ENCODE assay signal across 1 cellular context in genomic region chr4:781493-782216, GRCh38.
TF ChIP-seq lines count a peak whose summit lies in the region.

No MANE protein-coding gene starts in this region.

TF ChIP-seq in K562, 482 proteins besides CTCF, POLR2A, EP300 and RAD21 (continued from another document and continues in another):
- no peak for TF ChIP-seq TRIM25 (IDR thresholded peaks at IDR 0.05; ENCODE audit: borderline replicate concordance)
- peak; percentile 87 for TF ChIP-seq NFYB (IDR thresholded peaks at IDR 0.05; ENCODE audit: extremely low read depth, insufficient read length)
- peak; percentile 43; the same call in 1 of the 2 replicates for TF ChIP-seq HDAC8 (tag; IDR thresholded peaks at IDR 0.05)
- peak; percentile 89 for TF ChIP-seq TAF1 (IDR thresholded peaks at IDR 0.05; ENCODE audit: control insufficient read depth, extremely low read depth, insufficient read depth, low read length, severe bottlenecking)
- no peak for TF ChIP-seq EHMT2 (IDR thresholded peaks at IDR 0.05)
- TF ChIP-seq CEBPG (CRISPR knock-in tag; IDR thresholded peaks at IDR 0.05), result no peak
- TF ChIP-seq CEBPG (tag; conservative IDR thresholded peaks at IDR 0.05 in 1 of 2, IDR thresholded peaks at IDR 0.05 in 1 of 2), result no peak
- no peak for TF ChIP-seq MCM7 (IDR thresholded peaks at IDR 0.05)
- TF ChIP-seq POLR2B (IDR thresholded peaks at IDR 0.05; ENCODE audit: low read depth, partially characterized antibody), result peak; percentile 94
- TF ChIP-seq USF1 (CRISPR knock-in tag; IDR thresholded peaks at IDR 0.05), result peak; percentile 100
- TF ChIP-seq TOE1 (IDR thresholded peaks at IDR 0.05; ENCODE audit: borderline replicate concordance), result no peak; the same call in 1 of the 2 replicates
- no peak for TF ChIP-seq TOE1 (CRISPR knock-in tag; IDR thresholded peaks at IDR 0.05; ENCODE audit: borderline replicate concordance, low read depth)
- TF ChIP-seq SMAD2 (IDR thresholded peaks at IDR 0.05; ENCODE audit: low read depth, low read length), result no peak
- TF ChIP-seq MTF1 (CRISPR knock-in tag; IDR thresholded peaks at IDR 0.05; ENCODE audit: borderline replicate concordance), result no peak
- peak; percentile 94 for TF ChIP-seq POLR2G (IDR thresholded peaks at IDR 0.05; ENCODE audit: low read depth, low read length)
- no peak for TF ChIP-seq CCAR2 (IDR thresholded peaks at IDR 0.05; ENCODE audit: low read depth, low read length)
- TF ChIP-seq ZNF76 (CRISPR knock-in tag; IDR thresholded peaks at IDR 0.05; ENCODE audit: borderline replicate concordance), result no peak
- TF ChIP-seq PRMT5 (CRISPR knock-in tag; IDR thresholded peaks at IDR 0.05), result no peak
- no peak; a peak in 1 of 4 replicates for TF ChIP-seq SIX5 (IDR thresholded peaks at IDR 0.05; ENCODE audit: borderline replicate concordance in 1 of 2, insufficient read depth in 1 of 2, low read depth in 1 of 2, low read length in 2 of 2)
- peak; percentile 61 to 86; a peak in 1 of 4 replicates for TF ChIP-seq MLLT1 (IDR thresholded peaks at IDR 0.05)
- no peak for TF ChIP-seq PCBP1 (IDR thresholded peaks at IDR 0.05; ENCODE audit: low read depth, low read length, poor library complexity, severe bottlenecking)
- no peak for TF ChIP-seq THRA (IDR thresholded peaks at IDR 0.05)
- TF ChIP-seq ID3 (CRISPR knock-in tag; IDR thresholded peaks at IDR 0.05), result no peak
- TF ChIP-seq ID3 (tag; IDR thresholded peaks at IDR 0.05), result peak; percentile 59; the same call in 1 of the 2 replicates
- peak in 1 of 3 experiments; percentile 92; a peak in 2 of 6 replicates for TF ChIP-seq ZBTB11 (CRISPR knock-in tag; IDR thresholded peaks at IDR 0.05)
- TF ChIP-seq ILK (tag; IDR thresholded peaks at IDR 0.05; ENCODE audit: borderline replicate concordance, low read depth), result no peak
- TF ChIP-seq CBX1 (IDR thresholded peaks at IDR 0.05; ENCODE audit: low read depth), result 0 out of 2 replicates have a peak, but pooled peaks have one; percentile 24
- no peak for TF ChIP-seq PTBP1 (IDR thresholded peaks at IDR 0.05; ENCODE audit: low read depth, low read length)
- peak; percentile 81 to 89 for TF ChIP-seq MAZ (CRISPR knock-in tag; conservative IDR thresholded peaks at IDR 0.05 in 1 of 2, IDR thresholded peaks at IDR 0.05 in 1 of 2)
- TF ChIP-seq ZFX (CRISPR knock-in tag; IDR thresholded peaks at IDR 0.05), result peak; percentile 93
- TF ChIP-seq FOXM1 (IDR thresholded peaks at IDR 0.05; ENCODE audit: low read depth), result no peak
- peak; percentile 80 for TF ChIP-seq FOXM1 (CRISPR knock-in tag; IDR thresholded peaks at IDR 0.05; ENCODE audit: low read depth)
- TF ChIP-seq ZNF23 (CRISPR knock-in tag; IDR thresholded peaks at IDR 0.05), result no peak
- no peak for TF ChIP-seq ARID3A (IDR thresholded peaks at IDR 0.05; ENCODE audit: borderline replicate concordance, low read depth, low read length)
- TF ChIP-seq BACH1 (tag; IDR thresholded peaks at IDR 0.05), result no peak
- no peak for TF ChIP-seq PKNOX1 (IDR thresholded peaks at IDR 0.05)
- peak; percentile 64; the same call in 1 of the 2 replicates for TF ChIP-seq ZBTB49 (CRISPR knock-in tag; IDR thresholded peaks at IDR 0.05; ENCODE audit: borderline replicate concordance)
- TF ChIP-seq ZNF143 (CRISPR knock-in tag; IDR thresholded peaks at IDR 0.05), result no peak
- TF ChIP-seq ZNF695 (CRISPR knock-in tag; IDR thresholded peaks at IDR 0.05), result no peak
- no peak for TF ChIP-seq HNRNPL (IDR thresholded peaks at IDR 0.05; ENCODE audit: low read depth, low read length)
- no peak for TF ChIP-seq TAF15 (IDR thresholded peaks at IDR 0.05; ENCODE audit: low read depth, low read length)
- TF ChIP-seq ZNF668 (CRISPR knock-in tag; IDR thresholded peaks at IDR 0.05), result no peak
- no peak for TF ChIP-seq GMEB1 (CRISPR knock-in tag; IDR thresholded peaks at IDR 0.05)
- no peak for TF ChIP-seq TFE3 (CRISPR knock-in tag; IDR thresholded peaks at IDR 0.05)
- TF ChIP-seq HOXB6 (CRISPR knock-in tag; IDR thresholded peaks at IDR 0.05; ENCODE audit: borderline replicate concordance), result no peak
- peak in 1 of 2 experiments; percentile 85; a peak in 1 of 4 replicates for TF ChIP-seq SIN3A (IDR thresholded peaks at IDR 0.05; ENCODE audit: borderline replicate concordance in 2 of 2, control insufficient read depth in 1 of 2, low read depth in 2 of 2, low read length in 2 of 2)
- no peak for TF ChIP-seq NUFIP1 (IDR thresholded peaks at IDR 0.05; ENCODE audit: partially characterized antibody)
